Comparison of ENCODE assay signal across 27 cellular contexts in the genomic region with DNA sequence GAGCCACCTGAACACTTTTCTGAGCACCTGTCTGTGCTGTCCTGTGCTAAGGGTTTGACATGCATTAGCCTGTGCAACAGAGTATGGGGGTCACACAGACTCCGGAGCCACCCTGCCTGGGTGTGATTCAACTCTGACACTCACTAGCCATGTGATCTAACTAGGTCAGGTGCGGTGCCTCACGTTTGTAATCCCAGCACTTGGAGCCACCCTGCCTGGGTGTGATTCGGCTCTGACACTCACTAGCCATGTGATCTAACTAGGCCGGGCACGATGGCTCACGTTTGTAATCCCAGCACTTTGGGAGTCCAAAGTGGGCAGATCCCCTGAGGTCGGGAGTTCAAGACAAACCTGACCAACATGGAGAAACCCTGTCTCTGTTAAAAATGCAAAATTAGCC. TPM values are rescaled to one million over a fixed set of nuclear protein-coding genes. Genes with fewer than 3 reads are reported as not detected.
A peak's percentile ranks its signal among the peaks of the same experiment; 100 is the strongest.
DNase-seq lines count a peak whose midpoint lies in the region; ATAC-seq, FAIRE-seq and TF ChIP-seq lines count a peak whose summit lies in the region.
"Had no signal": no experiment of that assay in that cellular context is flagged by ENCODE, and none has a peak within 500 bp of the region (broad histone marks: within the 10 kb centered on the region; RNA-seq: fewer than 3 reads in every experiment).

No MANE protein-coding gene starts in this region.

- CTCF ChIA-PET in PC-3 (lab: Charles Lee) = no interaction called here

- H3K4me2 ChIP-seq in PC-3 (ENCODE audit: low read length) = no peak overlapping the region

- H3K9me3 ChIP-seq in PC-3 (ENCODE audit: low read length) = no peaks in the 10 kb centered on the region
- H3K9me3 ChIP-seq: Caco-2, MG63 had no signal

- H4K20me1 ChIP-seq in PC-3 (ENCODE audit: low read length) = no peaks in the 10 kb centered on the region

- H3K36me3 ChIP-seq in PC-3 (ENCODE audit: low read depth, low read length) (no peaks in the 10 kb centered on the region), bronchial epithelial cell (ENCODE audit: control insufficient read depth, insufficient read depth, low read length) (no peaks in the 10 kb centered on the region)
- H3K36me3 ChIP-seq: MG63 had no signal

- H2AFZ ChIP-seq in PC-3 (ENCODE audit: low read length) = no peak overlapping the region

- H3K4me3 Mint-ChIP-seq in nephron progenitor cell = no peak overlapping the region
- H3K4me3 Mint-ChIP-seq: B cell; CD8-positive, alpha-beta T cell had no signal

- ATAC-seq in PC-3 = peak; percentile 29
- ATAC-seq in GM21447 (IDR thresholded peaks at IDR 0.05; ENCODE audit: unreplicated experiment) = no peak
- no peak for ATAC-seq in GM18907 (IDR thresholded peaks at IDR 0.05; ENCODE audit: unreplicated experiment)
- ATAC-seq: CD8-positive, alpha-beta T cell; Panc1 had no signal

- no peak overlapping the region for H3K27ac ChIP-seq in PC-3 (ENCODE audit: low read length)
- H3K27ac ChIP-seq: 22Rv1, C4-2B, SK-N-MC had no signal

- peaks cover 11% of the 10 kb centered on the region for H3K4me1 Mint-ChIP-seq in nephron progenitor cell

- no peaks in the 10 kb centered on the region for H3K9me3 Mint-ChIP-seq in nephron progenitor cell
- H3K9me3 Mint-ChIP-seq: CD8-positive, alpha-beta T cell had no signal

- H3K27me3 Mint-ChIP-seq in nephron progenitor cell (ENCODE audit: low read depth, poor library complexity) = no peaks in the 10 kb centered on the region
- H3K27me3 Mint-ChIP-seq: B cell had no signal

- H3K27ac Mint-ChIP-seq in nephron progenitor cell = peak overlapping the region; percentile 64
- H3K27ac Mint-ChIP-seq: B cell had no signal

- H3F3A ChIP-seq in PC-3 (ENCODE audit: low read length, unreplicated experiment) = no peaks in the 10 kb centered on the region

- H3K79me2 ChIP-seq in PC-3 (ENCODE audit: low read length) = no peaks in the 10 kb centered on the region

- TF ChIP-seq CTCF in PC-3 (conservative IDR thresholded peaks at IDR 0.05; ENCODE audit: low read depth, low read length) = no peak
- TF ChIP-seq CTCF in bronchial epithelial cell (IDR thresholded peaks at IDR 0.05; ENCODE audit: insufficient read depth, low read length, severe bottlenecking) = no peak
- no peak for TF ChIP-seq CTCF in nephron progenitor cell (IDR thresholded peaks at IDR 0.05)

- peak; percentile 86 for FAIRE-seq in bronchial epithelial cell (lab: Jason Lieb, UNC)
- FAIRE-seq: G401.6 had no signal

- intact Hi-C loops in PC-3 (cut with micrococcal nuclease) (no loop called here), head of caudate nucleus (cut with DNase I) (no loop called here)

- BruUV-seq in PC-3 (replicated peaks; lab: Mats Ljungman, UMichigan) = no TSS peak

- no peaks in the 10 kb centered on the region for H3K9me2 ChIP-seq in PC-3 (replicated peaks; ENCODE audit: low read length)

- POLR2A ChIA-PET in PC-3 (lab: Charles Lee; ENCODE audit: unreplicated experiment) = no interaction called here

- H3K36me3 Mint-ChIP-seq in nephron progenitor cell (ENCODE audit: low read depth) = peaks cover 80% of the 10 kb centered on the region

- peaks cover 6% of the 10 kb centered on the region; the same call in 1 of the 2 replicates for H3K4me1 ChIP-seq in PC-3 (ENCODE audit: insufficient read depth, low read length)

- H3K4me3 ChIP-seq in PC-3 (ENCODE audit: low read length) (no peak overlapping the region), bronchial epithelial cell (ENCODE audit: low read depth, low read length) (no peak overlapping the region)
- H3K4me3 ChIP-seq: MG63, SK-N-MC had no signal

- peak; percentile 44 for DNase-seq in NCI-H82 (lab: John Stamatoyannopoulos, UW)
- no peak for DNase-seq in NCI-H82 treated with DMSO at 0.1 percent for 48 hours (lab: John Stamatoyannopoulos, UW; ENCODE audit: unreplicated experiment)
- DNase-seq in PC-3 = peak; percentile 19
- peak; percentile 36 for DNase-seq in bronchial epithelial cell (ENCODE audit: low read depth)
- DNase-seq in nephron progenitor cell = no peak
- no peak for DNase-seq in head of caudate nucleus
- DNase-seq: Caco-2; CD8-positive, alpha-beta T cell; KG1; MG63; NCI-H1417; NCI-H1694; NCI-H2081 treated with DMSO at 0.1 percent for 48 hours; NCI-H345; NCI-H524 treated with DMSO at 0.1 percent for 48 hours; SHP77 treated with DMSO at 0.1 percent for 48 hours; SW 1271 had no signal

- H3K9ac ChIP-seq in PC-3 (ENCODE audit: low read length) = no peak overlapping the region

- H3K27me3 ChIP-seq in PC-3 (ENCODE audit: low read length) = no peaks in the 10 kb centered on the region
- H3K27me3 ChIP-seq in bronchial epithelial cell (ENCODE audit: control insufficient read depth, insufficient read depth, low read length) = no peaks in the 10 kb centered on the region
- H3K27me3 ChIP-seq: MG63 had no signal

RNA-seq across cellular contexts. Expression of gene UBE2L6, which starts 11.4 kb away (rescaled TPM):
- total RNA-seq in PC-3 (2014; rRNA removed) (16.5 and 17.3 TPM in 2 replicates), bronchial epithelial cell (7.4 and 13.6 TPM in 2 replicates)

RNA-seq across cellular contexts. Expression of gene SMTNL1, which starts 18.6 kb away (rescaled TPM):
- not detected in 2 replicates for total RNA-seq in PC-3 (2014; rRNA removed)
- total RNA-seq in bronchial epithelial cell = not detected in 2 replicates
- total RNA-seq: B cell; CD8-positive, alpha-beta T cell; H4; HT-29 had no signal

RNA-seq across cellular contexts. Expression of gene TIMM10, which starts 25.5 kb away (rescaled TPM):
- total RNA-seq in PC-3 (2014; rRNA removed) (233 and 313 TPM in 2 replicates), bronchial epithelial cell (71.2 and 86.9 TPM in 2 replicates)

RNA-seq across cellular contexts. Expression of gene SLC43A1, which starts 40.5 kb away (rescaled TPM):
- 7.4 and 12.4 TPM in 2 replicates for total RNA-seq in PC-3 (2014; rRNA removed)
- 1.0 and 1.3 TPM in 2 replicates for total RNA-seq in bronchial epithelial cell

RNA-seq across cellular contexts. Expression of gene SERPING1, which starts 41.4 kb away (rescaled TPM):
- total RNA-seq in PC-3 (2014; rRNA removed) (not detected in 2 replicates), bronchial epithelial cell (1.3 and 2.0 TPM in 2 replicates)
- total RNA-seq: B cell; CD8-positive, alpha-beta T cell; HT-29 had no signal

Comparison
In these comparisons a context has a peak if more than half of its experiments do, and no peak if none do; other contexts are left out.
1. DNase-seq: peak in NCI-H82 (single experiment), PC-3 (single experiment) and bronchial epithelial cell (single experiment); none in NCI-H82 treated with DMSO at 0.1 percent for 48 hours (single experiment), nephron progenitor cell (single experiment) and head of caudate nucleus (0 of 42).